ENCODE assay signal across 17 cellular contexts in genomic region chr4:123315617-123316016, GRCh38.
DNase-seq lines count a peak whose midpoint lies in the region; ATAC-seq and TF ChIP-seq lines count a peak whose summit lies in the region.
"Had no signal": no experiment of that assay in that cellular context is flagged by ENCODE, and none has a peak within 500 bp of the region (broad histone marks: within the 10 kb centered on the region; RNA-seq: fewer than 3 reads in every experiment).

No MANE protein-coding gene starts in this region.

- H3K27ac ChIP-seq in Panc1 (ENCODE audit: low read length): no peak overlapping the region
- H3K27ac ChIP-seq: GM23248, HL-60 had no signal

- BruUV-seq in Panc1 (replicated peaks; lab: Mats Ljungman, UMichigan): no TSS peak

- H3K9me3 ChIP-seq in Panc1 (ENCODE audit: control insufficient read depth, insufficient read depth, low read depth, low read length) (no peaks in the 10 kb centered on the region), T-helper 17 cell (ENCODE audit: control insufficient read depth, low read length, poor library complexity, severe bottlenecking) (no peaks in the 10 kb centered on the region)
- H3K9me3 ChIP-seq: Caco-2 had no signal

- ATAC-seq in Panc1: peak; percentile 79
- peak; percentile 58 for ATAC-seq in esophagus mucosa
- ATAC-seq in T-helper 17 cell: no peak
- ATAC-seq: CD8-positive, alpha-beta T cell; HCT116 had no signal

- no peak overlapping the region for H3K27ac Mint-ChIP-seq in T-helper 17 cell
- H3K27ac Mint-ChIP-seq: CD14-positive monocyte; CD8-positive, alpha-beta T cell had no signal

- H3K4me1 ChIP-seq in Panc1 (ENCODE audit: control insufficient read depth, insufficient read depth, low read length): no peaks in the 10 kb centered on the region

- H3K36me3 Mint-ChIP-seq in T-helper 17 cell (ENCODE audit: low read depth): peaks cover 4% of the 10 kb centered on the region

- in situ Hi-C loops in Panc1 (cut with HindIII; ENCODE audit: low pct_unique_long_range_greater_than_20kb, low sequenced_read_pairs): no loop called here

- H3K27me3 ChIP-seq in Panc1 (ENCODE audit: control insufficient read depth, insufficient read depth, low read length): no peaks in the 10 kb centered on the region

- no peak overlapping the region for H3K4me3 ChIP-seq in Panc1 (ENCODE audit: low read depth in 2 of 2, low read length in 2 of 2)
- H3K4me3 ChIP-seq: GM23248 had no signal

- H3K4me3 Mint-ChIP-seq in T-helper 17 cell: no peak overlapping the region
- H3K4me3 Mint-ChIP-seq: CD14-positive monocyte; CD8-positive, alpha-beta T cell had no signal

- peak; percentile 17 for DNase-seq in HT-29 (ENCODE audit: low spot score)
- no peak for DNase-seq in Panc1 (ENCODE audit: low read depth, low spot score)
- peak; percentile 37 for DNase-seq in renal cortical epithelial cell (ENCODE audit: low read depth)
- no peak for DNase-seq in NCI-H1105 treated with DMSO at 0.1 percent for 48 hours (lab: John Stamatoyannopoulos, UW)
- DNase-seq in COLO829 (ENCODE audit: low spot score): no peak
- no peak for DNase-seq in T-helper 17 cell
- DNase-seq: Caco-2; CD8-positive, alpha-beta T cell; DMS 273 treated with DMSO at 0.1 percent for 48 hours; DMS79 treated with DMSO at 0.1 percent for 48 hours; GDM1; GM23248; KBM-7 had no signal

- intact Hi-C loops in Panc1 (cut with micrococcal nuclease; ENCODE audit: unreplicated experiment): no loop called here

- H3K27me3 Mint-ChIP-seq in T-helper 17 cell: no peaks in the 10 kb centered on the region

- CTCF ChIA-PET in Panc1 (lab: Charles Lee): no interaction called here

- H3K4me1 Mint-ChIP-seq in T-helper 17 cell: no peaks in the 10 kb centered on the region
- H3K4me1 Mint-ChIP-seq: CD14-positive monocyte had no signal

- no peak for TF ChIP-seq CTCF in Panc1 (IDR thresholded peaks at IDR 0.05)

- POLR2A ChIA-PET in Panc1 (lab: Charles Lee): no interaction called here

- no peaks in the 10 kb centered on the region for H3K36me3 ChIP-seq in Panc1 (ENCODE audit: control insufficient read depth, insufficient read depth, low read length)

Comparison
In these comparisons a context has a peak if more than half of its experiments do, and no peak if none do; other contexts are left out.
1. DNase-seq: peak in HT-29 (single experiment) and renal cortical epithelial cell (single experiment); none in Panc1 (single experiment), NCI-H1105 treated with DMSO at 0.1 percent for 48 hours (single experiment), COLO829 (single experiment) and T-helper 17 cell (0 of 3).